Comparison of ENCODE assay signal across 8 cellular contexts in the genomic region with DNA sequence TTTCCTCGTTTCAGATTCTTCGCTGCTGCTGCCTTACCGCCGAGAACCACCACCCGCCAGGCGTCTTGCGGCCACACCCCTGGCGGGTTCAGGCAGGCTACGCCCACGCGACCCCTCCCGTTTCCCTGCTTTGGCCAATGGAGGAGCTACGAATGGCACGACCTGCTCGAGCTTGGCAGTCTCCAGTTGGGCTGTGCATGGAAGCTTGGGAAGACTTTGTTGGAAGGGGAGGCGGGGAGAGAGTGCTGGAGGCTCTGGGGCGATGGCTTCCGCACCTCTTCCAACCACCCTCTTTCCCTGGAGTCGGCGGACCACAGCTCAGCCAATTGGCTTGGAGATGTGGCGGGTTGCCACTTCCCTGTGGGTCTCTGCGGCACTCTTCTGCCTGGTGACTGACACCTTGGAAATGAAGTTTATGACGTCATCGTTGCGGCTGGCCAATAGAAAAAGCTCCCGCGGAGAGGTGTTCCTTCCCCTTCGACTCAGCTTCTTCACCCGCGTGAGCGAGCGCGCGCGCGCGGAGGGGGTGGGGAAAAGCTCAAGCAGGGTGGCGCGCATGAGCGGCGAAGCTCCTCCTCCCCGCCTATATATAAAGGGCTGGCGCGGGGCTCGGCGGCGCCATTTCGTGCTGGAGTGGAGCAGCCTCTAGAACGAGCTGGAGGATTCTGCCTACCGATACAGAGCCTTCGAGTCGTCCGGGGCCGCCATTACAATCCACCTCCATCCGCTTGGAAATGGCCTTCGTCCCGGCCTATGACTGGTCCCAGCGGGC. TPM values are rescaled to one million over a fixed set of nuclear protein-coding genes. Genes with fewer than 3 reads are reported as not detected.
DNase-seq lines count a peak whose midpoint lies in the region; TF ChIP-seq lines count a peak whose summit lies in the region.

No MANE protein-coding gene starts in this region.

- no peak overlapping the region for H2AFZ ChIP-seq in neuron (ENCODE audit: low read depth, low read length)

- H3K27me3 Mint-ChIP-seq in activated naive CD4-positive, alpha-beta T cell treated with anti-CD3 and anti-CD28 coated beads for 36 hours (ENCODE audit: low read depth), result no peaks in the 10 kb centered on the region

- TF ChIP-seq CTCF in HFF-Myc (IDR thresholded peaks at IDR 0.05; ENCODE audit: low read depth, low read length, missing control alignments), result no peak

- DNase-seq in GM04504 (ENCODE audit: low read depth) (peak; percentile 100), HFF-Myc (ENCODE audit: extremely low read depth, low read depth) (peak; percentile 100), MV-4-11 (lab: John Stamatoyannopoulos, UW) (peak; percentile 100), SJSA1 (ENCODE audit: low read depth in 1 of 2, low spot score in 2 of 2) (peak; percentile 99 to 100), foreskin melanocyte (peak; percentile 100), stromal cell of bone marrow (ENCODE audit: low read depth) (peak; percentile 100)
- DNase-seq in activated naive CD4-positive, alpha-beta T cell treated with anti-CD3 and anti-CD28 coated beads for 36 hours, result peak; percentile 100

- H3K4me3 Mint-ChIP-seq in activated naive CD4-positive, alpha-beta T cell treated with anti-CD3 and anti-CD28 coated beads for 36 hours, result peak overlapping the region; percentile 93

- peaks cover 75% of the 10 kb centered on the region for H3K36me3 Mint-ChIP-seq in activated naive CD4-positive, alpha-beta T cell treated with anti-CD3 and anti-CD28 coated beads for 36 hours (ENCODE audit: low read depth)

- H3K4me3 ChIP-seq in HFF-Myc (replicated peaks; ENCODE audit: low read depth, low read length) (peak overlapping the region; percentile 97), SJSA1 (peak overlapping the region; percentile 57), neuron (ENCODE audit: low read length) (peak overlapping the region; percentile 74)

- peak overlapping the region; percentile 100 for H3K27ac Mint-ChIP-seq in activated naive CD4-positive, alpha-beta T cell treated with anti-CD3 and anti-CD28 coated beads for 36 hours

- intact Hi-C loops in activated naive CD4-positive, alpha-beta T cell treated with anti-CD3 and anti-CD28 coated beads for 36 hours (cut with micrococcal nuclease), result loop anchor here (1.0 to 10.0 kb wide), 9 partner anchors 127 to 1233 kb away; a partner anchor contains a TSS

- H3K27ac ChIP-seq in SJSA1, result peak overlapping the region; percentile 99

- H3K4me1 ChIP-seq in SJSA1 (replicated peaks) (peaks cover 34% of the 10 kb centered on the region), neuron (ENCODE audit: insufficient read depth, low read length) (peaks cover 33% of the 10 kb centered on the region)

- peaks cover 63% of the 10 kb centered on the region for H3K36me3 ChIP-seq in SJSA1
- H3K36me3 ChIP-seq in neuron (ENCODE audit: insufficient read depth, low read length), result peaks cover 43% of the 10 kb centered on the region

- H3K27me3 ChIP-seq in SJSA1 (replicated peaks), result no peaks in the 10 kb centered on the region
- H3K27me3 ChIP-seq in neuron (ENCODE audit: insufficient read depth, low read length), result no peaks in the 10 kb centered on the region

- H3K9me3 ChIP-seq in SJSA1 (replicated peaks) (no peaks in the 10 kb centered on the region), neuron (ENCODE audit: low read length) (no peaks in the 10 kb centered on the region)

- H3K9me3 Mint-ChIP-seq in activated naive CD4-positive, alpha-beta T cell treated with anti-CD3 and anti-CD28 coated beads for 36 hours, result no peaks in the 10 kb centered on the region

- CTCF ChIA-PET in activated naive CD4-positive, alpha-beta T cell treated with anti-CD3 and anti-CD28 coated beads for 36 hours (lab: Charles Lee), result interaction anchor here (0.6 to 14.5 kb wide), 10 partner anchors 14 to 133 kb away, joined by 3 to 167 read pairs (median 8); a partner anchor contains a TSS

- H3K4me1 Mint-ChIP-seq in activated naive CD4-positive, alpha-beta T cell treated with anti-CD3 and anti-CD28 coated beads for 36 hours (ENCODE audit: low read depth), result peaks cover 24% of the 10 kb centered on the region

RNA-seq across cellular contexts. Expression of a gene that starts 3.4 kb away (rescaled TPM):
- 76.3 and 118 TPM in 2 replicates for total RNA-seq in SJSA1 (2014; rRNA removed; shearing (Covaris generic))
- total RNA-seq in activated naive CD4-positive, alpha-beta T cell treated with anti-CD3 and anti-CD28 coated beads for 36 hours, result 100 to 1,000 TPM; 168 to 197 TPM

RNA-seq across cellular contexts. Expression of a gene that starts 18.9 kb away (rescaled TPM):
- 0.24 TPM in 1 of 2 replicates, not detected in the other for total RNA-seq in SJSA1 (2014; rRNA removed; shearing (Covaris generic))
- total RNA-seq in activated naive CD4-positive, alpha-beta T cell treated with anti-CD3 and anti-CD28 coated beads for 36 hours, result 10 to 100 TPM; 12.7 to 14.5 TPM

RNA-seq across cellular contexts. Expression of a gene that starts 30.9 kb away (rescaled TPM):
- not detected in 2 replicates for total RNA-seq in SJSA1 (2014; rRNA removed; shearing (Covaris generic))
- total RNA-seq in activated naive CD4-positive, alpha-beta T cell treated with anti-CD3 and anti-CD28 coated beads for 36 hours, result 1 to 10 TPM in 1 of 2 experiments, under 1 TPM in 1; 0.76 to 1.3 TPM

RNA-seq across cellular contexts. Expression of a gene that starts 37.6 kb away (rescaled TPM):
- total RNA-seq in SJSA1 (2014; rRNA removed; shearing (Covaris generic)), result not detected in 2 replicates
- 1 to 10 TPM; 1.4 to 1.6 TPM for total RNA-seq in activated naive CD4-positive, alpha-beta T cell treated with anti-CD3 and anti-CD28 coated beads for 36 hours

Comparison
In these comparisons a context has a peak if more than half of its experiments do, and no peak if none do; other contexts are left out.
1. Peak in every context shown above with its lines: DNase-seq, H3K4me3 ChIP-seq and H3K27ac ChIP-seq.
2. RNA of a gene that starts 18.9 kb away (total RNA-seq): 12.7 to 14.5 TPM in activated naive CD4-positive, alpha-beta T cell treated with anti-CD3 and anti-CD28 coated beads for 36 hours; 0.24 TPM in SJSA1; every median in the first group is over 10 times any median in the second.